Comparison of ENCODE assay signal across 4 cellular contexts in genomic region chr17:61005958-61006357, GRCh38.
A peak's percentile ranks its signal among the peaks of the same experiment; 100 is the strongest.
DNase-seq lines count a peak whose midpoint lies in the region; ATAC-seq, FAIRE-seq and TF ChIP-seq lines count a peak whose summit lies in the region.
"Not testable (repeated sequence)": the region's sequence is repeated elsewhere in the genome, so short reads cannot be mapped to it uniquely, and the experiment has no call there.

No MANE protein-coding gene starts in this region.

- not testable (repeated sequence) for H3K4me2 ChIP-seq in A549; K562 (ENCODE audit: insufficient read depth, low read length)

- not testable (repeated sequence) for TF ChIP-seq POLR2A in A549 (IDR thresholded peaks at IDR 0.05; ENCODE audit: low read length); K562 (conservative IDR thresholded peaks at IDR 0.05)

- not testable (repeated sequence) for TF ChIP-seq EP300 in A549 (IDR thresholded peaks at IDR 0.05); K562 (IDR thresholded peaks at IDR 0.05; ENCODE audit: low read length)

- ATAC-seq in A549, K562: not testable (repeated sequence)

- not testable (repeated sequence) for H4K20me1 ChIP-seq in K562 (replicated peaks; ENCODE audit: control insufficient read depth, insufficient read depth, low read length)

- not testable (repeated sequence) for BruUV-seq in K562 (replicated peaks; lab: Mats Ljungman, UMichigan)

- not testable (repeated sequence) for TF ChIP-seq CTCF in A549 (IDR thresholded peaks at IDR 0.05); HEK293 (tag by site-specific recombination; IDR thresholded peaks at IDR 0.05); K562 (IDR thresholded peaks at IDR 0.05 in 2 of 3, conservative IDR thresholded peaks at IDR 0.05 in 1 of 3; ENCODE audit: insufficient read depth in 2 of 3, low read depth in 1 of 3, low read length in 3 of 3); left ventricle myocardium inferior (IDR thresholded peaks at IDR 0.05; ENCODE audit: borderline replicate concordance)

- WGBS in A549 (ENCODE audit: missing lambda C conversion rate): 72% methylated on average over 3 of the region's 3 CpGs
- WGBS in K562 (ENCODE audit: insufficient coverage, low coverage, missing lambda C conversion rate): 6% methylated on average over 1 of the region's 3 CpGs

- TF ChIP-seq RAD21 in A549 (conservative IDR thresholded peaks at IDR 0.05 in 1 of 2, IDR thresholded peaks at IDR 0.05 in 1 of 2); K562 (CRISPR knock-in tag; conservative IDR thresholded peaks at IDR 0.05 in 1 of 2, IDR thresholded peaks at IDR 0.05 in 1 of 2): not testable (repeated sequence)

- not testable (repeated sequence) for H3K4me3 ChIP-seq in A549; HEK293 (ENCODE audit: low read depth, low read length); K562; left ventricle myocardium inferior

- in situ Hi-C loops in K562 (cut with MboI): not testable (repeated sequence)

- H3K4me1 ChIP-seq in A549; K562 (replicated peaks in 1 of 2; ENCODE audit: control insufficient read depth in 2 of 2, insufficient read depth in 2 of 2, low read length in 2 of 2): not testable (repeated sequence)
- H3K4me1 ChIP-seq in HEK293 (ENCODE audit: control insufficient read depth, insufficient read depth, low read length) (peaks cover 12% of the 10 kb centered on the region), left ventricle myocardium inferior (peaks cover 46% of the 10 kb centered on the region)

- not testable (repeated sequence) for H3K27me3 ChIP-seq in K562 (ENCODE audit: control insufficient read depth in 2 of 2, insufficient read depth in 2 of 2, low read length in 2 of 2); left ventricle myocardium inferior (ENCODE audit: low read depth)

- H3K36me3 ChIP-seq in HEK293 (ENCODE audit: control insufficient read depth in 2 of 2, insufficient read depth in 1 of 2, low read length in 2 of 2); K562 (ENCODE audit: control insufficient read depth, insufficient read depth, low read length); left ventricle myocardium inferior: not testable (repeated sequence)

- not testable (repeated sequence) for H3K27ac ChIP-seq in A549; HEK293 (ENCODE audit: extremely low read depth, low read depth, low read length); K562 (ENCODE audit: extremely low read depth, low read depth, low read length)
- H3K27ac ChIP-seq in left ventricle myocardium inferior (replicated peaks): peak overlapping the region; percentile 32

- not testable (repeated sequence) for H3K9me1 ChIP-seq in K562 (ENCODE audit: control insufficient read depth, insufficient read depth, low read length)

- not testable (repeated sequence) for H3K79me2 ChIP-seq in K562 (ENCODE audit: control insufficient read depth, insufficient read depth, low read length)

- H3K9ac ChIP-seq in K562 (ENCODE audit: insufficient read depth in 1 of 2, low read depth in 2 of 2, low read length in 2 of 2): not testable (repeated sequence)

- CTCF ChIA-PET in A549 (lab: Yijun Ruan, JAX); HEK293 (lab: Yijun Ruan, JAX); K562 (lab: Yijun Ruan, JAX; ENCODE audit: low intra/inter-chr PET ratio): not testable (repeated sequence)

- not testable (repeated sequence) for H2AFZ ChIP-seq in K562 (ENCODE audit: low read depth, low read length)

- intact Hi-C loops in K562 (cut with micrococcal nuclease): not testable (repeated sequence)
- intact Hi-C loops in left ventricle myocardium inferior (cut with micrococcal nuclease): loop anchor here (10.0 kb wide), 1 partner anchor 399 kb away; no protein-coding TSS in a partner anchor

- POLR2A ChIA-PET in A549 (lab: Yijun Ruan, JAX); HEK293 (lab: Yijun Ruan, JAX); K562 (lab: Yijun Ruan, JAX): not testable (repeated sequence)

- not testable (repeated sequence) for DNase-seq in A549 (ENCODE audit: low read depth in 1 of 2, low spot score in 1 of 2); K562 (ENCODE audit: extremely low read depth in 1 of 4, low spot score in 3 of 4); left ventricle myocardium inferior

- not testable (repeated sequence) for FAIRE-seq in A549 (lab: Jason Lieb, UNC); K562 (lab: Jason Lieb, UNC)

- H3K9me3 ChIP-seq in A549; HEK293 (ENCODE audit: control insufficient read depth, insufficient read depth, low read depth, low read length); K562 (replicated peaks; ENCODE audit: control insufficient read depth, insufficient read depth, low read depth, low read length); left ventricle myocardium inferior (replicated peaks): not testable (repeated sequence)

TF ChIP-seq in A549, 52 proteins besides CTCF, POLR2A, EP300 and RAD21:
- TF ChIP-seq HDAC2 (IDR thresholded peaks at IDR 0.05): 0 out of 2 replicates have a peak, but pooled peaks have one; percentile 38

TF ChIP-seq in HEK293, 187 proteins besides CTCF, POLR2A, EP300 and RAD21:
- TF ChIP-seq ZNF280D (tag by site-specific recombination; IDR thresholded peaks at IDR 0.05) (0 out of 2 replicates have a peak, but pooled peaks have one; percentile 25), ZNF146 (tag by site-specific recombination; IDR thresholded peaks at IDR 0.05) (peak; percentile 98)

TF ChIP-seq in K562, 482 proteins besides CTCF, POLR2A, EP300 and RAD21:
- peak; percentile 81 for TF ChIP-seq ZNF146 (CRISPR knock-in tag; IDR thresholded peaks at IDR 0.05; ENCODE audit: unreplicated experiment)
